In the genomic region with DNA sequence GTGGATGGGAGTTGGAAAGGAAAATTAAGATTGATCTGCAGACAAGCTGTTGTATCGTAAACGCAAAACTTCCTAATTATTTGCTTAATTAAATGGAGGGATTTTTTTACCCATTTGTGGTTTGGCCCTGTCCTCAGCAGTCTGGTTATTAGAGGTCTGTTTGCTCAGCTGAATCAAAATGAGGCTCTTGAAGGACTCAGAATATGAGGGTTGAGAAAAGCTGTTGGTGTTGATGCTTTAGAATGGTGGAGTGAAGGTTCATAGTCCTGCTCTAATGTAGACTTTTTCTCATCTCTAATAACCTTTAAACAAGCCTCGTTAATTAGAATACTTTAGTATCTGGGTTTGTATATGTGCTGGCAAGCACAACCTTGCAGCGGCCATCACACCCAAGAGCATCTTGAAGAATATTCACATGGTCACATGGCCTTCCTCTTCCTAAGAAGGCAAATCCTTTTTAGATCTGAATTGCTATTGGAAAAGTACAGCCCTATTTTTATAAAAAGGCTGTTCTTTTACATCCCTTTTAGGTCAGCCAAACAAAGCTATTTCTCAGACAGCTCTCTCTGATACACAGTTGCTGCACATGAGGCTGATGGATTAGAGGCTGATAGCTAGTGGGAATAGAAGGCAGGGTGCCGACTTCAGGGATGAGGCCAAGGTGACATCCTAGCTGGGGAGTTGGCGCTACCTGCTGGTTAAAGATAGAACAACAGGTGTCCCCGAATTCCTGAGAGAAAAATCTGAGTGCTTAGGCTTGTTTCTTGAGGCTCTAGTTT, we compare ENCODE assay signal across 8 cellular contexts. TPM values are rescaled to one million over a fixed set of nuclear protein-coding genes. Genes with fewer than 3 reads are reported as not detected.
DNase-seq lines count a peak whose midpoint lies in the region; ATAC-seq and TF ChIP-seq lines count a peak whose summit lies in the region.

No MANE protein-coding gene starts in this region.

- peak overlapping the region; percentile 22 to 52 for H3K27ac ChIP-seq in right atrium auricular region

- H3K27me3 ChIP-seq in right atrium auricular region: no peaks in the 10 kb centered on the region

- TF ChIP-seq CTCF in right atrium auricular region (IDR thresholded peaks at IDR 0.05): peak; percentile 78 to 93

- no peaks in the 10 kb centered on the region for H3K9me3 ChIP-seq in right atrium auricular region

- intact Hi-C loops in sciatic nerve (cut with DNase I): loop anchor here (5.0 kb wide), 1 partner anchor 156 kb away; no protein-coding TSS in a partner anchor

- DNase-seq in GM03348 (ENCODE audit: low spot score): peak; percentile 83
- DNase-seq in NCI-H128 (lab: John Stamatoyannopoulos, UW; ENCODE audit: unreplicated experiment): peak; percentile 59
- peak; percentile 32 for DNase-seq in T-helper 22 cell (ENCODE audit: low read depth)
- peak in 33 of 56 donors; percentile 20 to 85 (median 45) for DNase-seq in amygdala (lab: John Stamatoyannopoulos, UW)
- peak; percentile 78 for DNase-seq in right atrium auricular region (ENCODE audit: low spot score)
- peak; percentile 82 for DNase-seq in sciatic nerve (ENCODE audit: low spot score)

- ATAC-seq in sciatic nerve: peak; percentile 89
- ATAC-seq in HG02588 (IDR thresholded peaks at IDR 0.05; ENCODE audit: unreplicated experiment): no peak
- ATAC-seq in HG03460 (IDR thresholded peaks at IDR 0.05; ENCODE audit: unreplicated experiment): no peak

- H3K4me3 ChIP-seq in right atrium auricular region: no peak overlapping the region

- peaks cover 40% of the 10 kb centered on the region for H3K36me3 ChIP-seq in right atrium auricular region

- H3K4me1 ChIP-seq in right atrium auricular region: peaks cover 0 to 35% of the 10 kb centered on the region in 2 donors

RNA-seq across cellular contexts. Expression of a gene that starts 53.8 kb away (rescaled TPM):
- 100 to 1,000 TPM; 273 to 278 TPM for total RNA-seq in right atrium auricular region
- 322 TPM for total RNA-seq in sciatic nerve

Comparison
In these comparisons a context has a peak if more than half of its experiments do, and no peak if none do; other contexts are left out.
1. DNase-seq: peak in every context shown above with its lines; median percentile 83 in GM03348; 82 in sciatic nerve; 78 in right atrium auricular region; 59 in NCI-H128; 45 in amygdala; 32 in T-helper 22 cell.